ENCODE assay signal across 16 cellular contexts in the genomic region with DNA sequence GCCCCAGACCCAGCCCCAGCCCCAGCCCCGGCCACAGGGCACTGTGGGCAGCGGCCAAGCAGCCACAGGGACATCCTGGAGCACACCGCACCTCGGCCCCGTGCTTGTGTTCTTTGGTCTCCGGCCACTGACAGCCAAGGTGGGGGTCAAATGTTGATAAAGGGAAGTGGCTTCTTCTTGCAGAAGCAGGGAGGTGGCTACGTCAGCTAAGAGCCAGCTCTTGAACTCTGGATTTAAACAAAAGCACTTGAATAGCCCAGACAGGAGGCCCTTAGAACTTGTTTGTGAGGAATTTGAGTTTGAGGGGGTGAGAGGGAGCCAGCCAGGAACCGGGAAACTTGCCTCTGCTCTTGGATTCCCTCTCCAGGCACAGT.
DNase-seq lines count a peak whose midpoint lies in the region; ATAC-seq, FAIRE-seq and TF ChIP-seq lines count a peak whose summit lies in the region.
"Had no signal": no experiment of that assay in that cellular context is flagged by ENCODE, and none has a peak within 500 bp of the region (broad histone marks: within the 10 kb centered on the region; RNA-seq: fewer than 3 reads in every experiment).

No MANE protein-coding gene starts in this region.

- TF ChIP-seq CTCF in CD14-positive monocyte (IDR thresholded peaks at IDR 0.05), result no peak
- no peak for TF ChIP-seq CTCF in GM23338 (conservative IDR thresholded peaks at IDR 0.05; ENCODE audit: low read depth in 2 of 2)
- TF ChIP-seq CTCF in K562 (IDR thresholded peaks at IDR 0.05 in 2 of 3, conservative IDR thresholded peaks at IDR 0.05 in 1 of 3; ENCODE audit: insufficient read depth in 2 of 3, low read depth in 1 of 3, low read length in 3 of 3), result no peak
- no peak for TF ChIP-seq CTCF in lung (IDR thresholded peaks at IDR 0.05; ENCODE audit: control extremely low read depth, extremely low read depth)
- TF ChIP-seq CTCF in psoas muscle (IDR thresholded peaks at IDR 0.05), result no peak

- H3K4me3 ChIP-seq in GM23338 (no peak overlapping the region), K562 (no peak overlapping the region), lung (no peak overlapping the region), psoas muscle (no peak overlapping the region)

- peaks cover 2 to 11% (median 5%) of the 10 kb centered on the region in 3 donors for H3K27me3 Mint-ChIP-seq in CD14-positive monocyte (ENCODE audit: low read depth in 3 of 3)
- peaks cover 2% of the 10 kb centered on the region for H3K27me3 Mint-ChIP-seq in GM23338 (ENCODE audit: insufficient read depth, low read depth, poor library complexity)

- H3K4me3 Mint-ChIP-seq in CD14-positive monocyte (peak overlapping the region; percentile 43 to 52), GM23338 (no peak overlapping the region)

- H3K27ac Mint-ChIP-seq in CD14-positive monocyte (peak overlapping the region in 1 of 7 donors; percentile 26), GM23338 (no peak overlapping the region)

- H2AFZ ChIP-seq in GM23338 (no peak overlapping the region), K562 (ENCODE audit: low read depth, low read length) (no peak overlapping the region)

- H3K9me3 Mint-ChIP-seq in CD14-positive monocyte, result peaks cover 0 to 3% (median 0%) of the 10 kb centered on the region in 7 donors
- H3K9me3 Mint-ChIP-seq in GM23338, result no peaks in the 10 kb centered on the region

- peaks cover 4% of the 10 kb centered on the region for H3K9me1 ChIP-seq in K562 (ENCODE audit: control insufficient read depth, insufficient read depth, low read length)

- no peak for FAIRE-seq in K562 (lab: Jason Lieb, UNC)

- peak; percentile 54 for ATAC-seq in GM23338
- no peak for ATAC-seq in K562
- ATAC-seq in lung (ENCODE audit: insufficient read depth, low FRiP score), result peak; percentile 50
- no peak for ATAC-seq in psoas muscle
- ATAC-seq in HG02885 (IDR thresholded peaks at IDR 0.05; ENCODE audit: poor library complexity, unreplicated experiment), result no peak
- ATAC-seq: HCT116, Panc1 had no signal

- H4K20me1 ChIP-seq in GM23338 (replicated peaks; ENCODE audit: insufficient read depth) (no peaks in the 10 kb centered on the region), K562 (replicated peaks; ENCODE audit: control insufficient read depth, insufficient read depth, low read length) (no peaks in the 10 kb centered on the region; the same call in none of the 2 replicates)

- H3K4me1 Mint-ChIP-seq in CD14-positive monocyte (peaks cover 2% of the 10 kb centered on the region), GM23338 (peaks cover 6% of the 10 kb centered on the region)

- H3K79me2 ChIP-seq in GM23338 (replicated peaks; ENCODE audit: insufficient read depth), result no peaks in the 10 kb centered on the region
- H3K79me2 ChIP-seq in K562 (ENCODE audit: control insufficient read depth, insufficient read depth, low read length), result no peaks in the 10 kb centered on the region

- H3K9me3 ChIP-seq in K562 (replicated peaks; ENCODE audit: control insufficient read depth, insufficient read depth, low read depth, low read length) (no peaks in the 10 kb centered on the region), lung (ENCODE audit: control insufficient read depth in 2 of 2, insufficient read depth in 1 of 2, low read length in 1 of 2) (no peaks in the 10 kb centered on the region), psoas muscle (no peaks in the 10 kb centered on the region)

- H3K27ac ChIP-seq in GM23338 (ENCODE audit: low read depth) (no peak overlapping the region), K562 (ENCODE audit: extremely low read depth, low read depth, low read length) (no peak overlapping the region), lung (ENCODE audit: low read depth in 1 of 2, low read length in 1 of 2) (peak overlapping the region in 1 of 2 donors; percentile 23), psoas muscle (no peak overlapping the region)
- H3K27ac ChIP-seq: KMS-11 had no signal

- no peaks in the 10 kb centered on the region for H3K4me1 ChIP-seq in GM23338 (ENCODE audit: insufficient read depth)
- peaks cover 0 to 12% of the 10 kb centered on the region in 2 experiments; a peak in 3 of 5 replicates for H3K4me1 ChIP-seq in K562 (replicated peaks in 1 of 2; ENCODE audit: control insufficient read depth in 2 of 2, insufficient read depth in 2 of 2, low read length in 2 of 2)
- peaks cover 0 to 27% of the 10 kb centered on the region in 2 donors for H3K4me1 ChIP-seq in lung (ENCODE audit: control insufficient read depth in 2 of 2, insufficient read depth in 2 of 2, low read length in 2 of 2)
- no peaks in the 10 kb centered on the region for H3K4me1 ChIP-seq in psoas muscle

- WGBS in K562 (ENCODE audit: insufficient coverage, low coverage, missing lambda C conversion rate), result 1% methylated on average over 8 of the region's 8 CpGs
- WGBS in lung, 2 donors, result 54 to 67% methylated on average over 8 of the region's 8 CpGs
- 85 to 90% (median 86%) methylated on average over 8 of the region's 8 CpGs for WGBS in psoas muscle, 3 donors

- in situ Hi-C loops in K562 (cut with MboI), result no loop called here

- no TSS peak for BruUV-seq in K562 (replicated peaks; lab: Mats Ljungman, UMichigan)

- no peak for DNase-seq in CD14-positive monocyte (ENCODE audit: low spot score)
- DNase-seq in GM23338 (ENCODE audit: low spot score), result peak; percentile 20
- DNase-seq in K562 (ENCODE audit: extremely low read depth in 1 of 4, low spot score in 3 of 4), result no peak
- peak; percentile 79 for DNase-seq in lung (ENCODE audit: low spot score)
- no peak for DNase-seq in psoas muscle
- DNase-seq in activated CD8-positive, alpha-beta memory T cell treated with anti-CD3 and anti-CD28 coated beads for 24 hours, result no peak
- DNase-seq: ACHN, AML-193, NCI-H1417, NCI-H187 treated with DMSO at 0.1 percent for 48 hours, NCI-H2171 treated with DMSO at 0.1 percent for 48 hours, NCI-H82 had no signal

- POLR2A ChIA-PET in K562 (lab: Yijun Ruan, JAX), result interaction anchor here (1.0 kb wide), 1 partner anchor 21 kb away, joined by 3 read pairs; no protein-coding TSS in a partner anchor

- no peak for TF ChIP-seq RAD21 in K562 (CRISPR knock-in tag; conservative IDR thresholded peaks at IDR 0.05 in 1 of 2, IDR thresholded peaks at IDR 0.05 in 1 of 2)

- CTCF ChIA-PET in K562 (lab: Yijun Ruan, JAX; ENCODE audit: low intra/inter-chr PET ratio), result no interaction called here

- no peak for TF ChIP-seq EP300 in K562 (IDR thresholded peaks at IDR 0.05; ENCODE audit: low read length)

- no peak overlapping the region for H3K9ac ChIP-seq in K562 (ENCODE audit: insufficient read depth in 1 of 2, low read depth in 2 of 2, low read length in 2 of 2)
- H3K9ac ChIP-seq: KMS-11 had no signal

- no peaks in the 10 kb centered on the region for H3K9me2 ChIP-seq in GM23338 (ENCODE audit: insufficient read depth)

- TF ChIP-seq POLR2A in K562 (conservative IDR thresholded peaks at IDR 0.05), result no peak

- no peaks in the 10 kb centered on the region for H3F3A ChIP-seq in GM23338 (replicated peaks; ENCODE audit: low read depth)

- no peak overlapping the region for H3K4me2 ChIP-seq in GM23338
- H3K4me2 ChIP-seq in K562 (ENCODE audit: insufficient read depth, low read length), result no peak overlapping the region
- H3K4me2 ChIP-seq: KMS-11 had no signal

- H3K27me3 ChIP-seq in GM23338 (ENCODE audit: insufficient read depth) (no peaks in the 10 kb centered on the region), K562 (ENCODE audit: control insufficient read depth in 2 of 2, insufficient read depth in 2 of 2, low read length in 2 of 2) (peaks cover 0 to 37% of the 10 kb centered on the region in 2 experiments; a peak in 3 of 5 replicates), lung (ENCODE audit: control insufficient read depth, insufficient read depth) (no peaks in the 10 kb centered on the region), psoas muscle (ENCODE audit: insufficient read depth in 3 of 3, low read length in 2 of 3) (no peaks in the 10 kb centered on the region)

- H3K36me3 Mint-ChIP-seq in CD14-positive monocyte (no peaks in the 10 kb centered on the region), GM23338 (ENCODE audit: low read depth) (peaks cover 13% of the 10 kb centered on the region; the same call in 2 of the 3 replicates)

- H3K36me3 ChIP-seq in GM23338 (ENCODE audit: insufficient read depth) (no peaks in the 10 kb centered on the region), K562 (ENCODE audit: control insufficient read depth, insufficient read depth, low read length) (no peaks in the 10 kb centered on the region), lung (ENCODE audit: control insufficient read depth in 2 of 2, insufficient read depth in 2 of 2, low read length in 2 of 2) (no peaks in the 10 kb centered on the region), psoas muscle (ENCODE audit: insufficient read depth in 1 of 2, low read depth in 1 of 2) (no peaks in the 10 kb centered on the region)

- intact Hi-C loops in CD14-positive monocyte (cut with micrococcal nuclease) (no loop called here), K562 (cut with micrococcal nuclease) (no loop called here), psoas muscle (cut with DNase I) (no loop called here)

TF ChIP-seq in GM23338, 12 proteins besides CTCF, POLR2A, EP300 and RAD21 (continues in another document):
- TF ChIP-seq, protein P1, sequence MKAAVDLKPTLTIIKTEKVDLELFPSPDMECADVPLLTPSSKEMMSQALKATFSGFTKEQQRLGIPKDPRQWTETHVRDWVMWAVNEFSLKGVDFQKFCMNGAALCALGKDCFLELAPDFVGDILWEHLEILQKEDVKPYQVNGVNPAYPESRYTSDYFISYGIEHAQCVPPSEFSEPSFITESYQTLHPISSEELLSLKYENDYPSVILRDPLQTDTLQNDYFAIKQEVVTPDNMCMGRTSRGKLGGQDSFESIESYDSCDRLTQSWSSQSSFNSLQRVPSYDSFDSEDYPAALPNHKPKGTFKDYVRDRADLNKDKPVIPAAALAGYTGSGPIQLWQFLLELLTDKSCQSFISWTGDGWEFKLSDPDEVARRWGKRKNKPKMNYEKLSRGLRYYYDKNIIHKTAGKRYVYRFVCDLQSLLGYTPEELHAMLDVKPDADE (IDR thresholded peaks at IDR 0.05), result no peak
- no peak for TF ChIP-seq POLR2AphosphoS5 (IDR thresholded peaks at IDR 0.05; ENCODE audit: low read depth)

TF ChIP-seq in K562, 482 proteins besides CTCF, POLR2A, EP300 and RAD21 (continues in another document):
- TF ChIP-seq SPI1 (IDR thresholded peaks at IDR 0.05; ENCODE audit: borderline replicate concordance, low read depth, low read length) (0 out of 2 replicates have a peak, but pooled peaks have one; percentile 24), TCFL5 (CRISPR knock-in tag; conservative IDR thresholded peaks at IDR 0.05) (no peak)
- TF ChIP-seq, protein P2, sequence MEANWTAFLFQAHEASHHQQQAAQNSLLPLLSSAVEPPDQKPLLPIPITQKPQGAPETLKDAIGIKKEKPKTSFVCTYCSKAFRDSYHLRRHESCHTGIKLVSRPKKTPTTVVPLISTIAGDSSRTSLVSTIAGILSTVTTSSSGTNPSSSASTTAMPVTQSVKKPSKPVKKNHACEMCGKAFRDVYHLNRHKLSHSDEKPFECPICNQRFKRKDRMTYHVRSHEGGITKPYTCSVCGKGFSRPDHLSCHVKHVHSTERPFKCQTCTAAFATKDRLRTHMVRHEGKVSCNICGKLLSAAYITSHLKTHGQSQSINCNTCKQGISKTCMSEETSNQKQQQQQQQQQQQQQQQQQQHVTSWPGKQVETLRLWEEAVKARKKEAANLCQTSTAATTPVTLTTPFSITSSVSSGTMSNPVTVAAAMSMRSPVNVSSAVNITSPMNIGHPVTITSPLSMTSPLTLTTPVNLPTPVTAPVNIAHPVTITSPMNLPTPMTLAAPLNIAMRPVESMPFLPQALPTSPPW (CRISPR knock-in tag; IDR thresholded peaks at IDR 0.05), result no peak

Comparison
In these comparisons a context has a peak if more than half of its experiments do, and no peak if none do; other contexts are left out.
1. DNase-seq: peak in GM23338 (single experiment) and lung (single experiment); none in CD14-positive monocyte (single experiment), K562 (0 of 4), psoas muscle (0 of 2) and activated CD8-positive, alpha-beta memory T cell treated with anti-CD3 and anti-CD28 coated beads for 24 hours (single experiment).
2. ATAC-seq: peak in GM23338 (single experiment) and lung (single experiment); none in K562 (single experiment), psoas muscle (0 of 4) and HG02885 (single experiment).